ENCODE assay signal across 8 cellular contexts in genomic region chr13:51803422-51804294, GRCh38. TPM values are rescaled to one million over a fixed set of nuclear protein-coding genes. Genes with fewer than 3 reads are reported as not detected.
A peak's percentile ranks its signal among the peaks of the same experiment; 100 is the strongest.
DNase-seq lines count a peak whose midpoint lies in the region; ATAC-seq lines count a peak whose summit lies in the region.

Gene DHRS12 (minus strand): TSS chr13:51804163. CDS start chr13:51799659, 4,504 bp downstream.

- DNase-seq in DMS 273 treated with DMSO at 0.1 percent for 48 hours (lab: John Stamatoyannopoulos, UW) (peak; percentile 23), HT1080 (ENCODE audit: low read depth) (peak; percentile 73), OCI-M2 (lab: John Stamatoyannopoulos, UW; ENCODE audit: unreplicated experiment) (peak; percentile 31)
- peak; percentile 89 for DNase-seq in activated T-cell treated with anti-CD3 and anti-CD28 coated beads, Interleukin-2, amount 50 U/mL, for 24 hours
- peak; percentile 67 for DNase-seq in stimulated activated CD8-positive, alpha-beta memory T cell treated with anti-CD3 and anti-CD28 coated beads, Interleukin-7, amount 100 ng/mL, for 24 hours (ENCODE audit: low read depth)

- 0% methylated on average over 74 to 91 of the region's 91 CpGs for WGBS in esophagus, 2 donors

- peak within 1 kb of the TSS; percentile 100 for H3K27ac Mint-ChIP-seq in activated T-cell treated with anti-CD3 and anti-CD28 coated beads, Interleukin-2, amount 50 U/mL, for 24 hours

- peak; percentile 83 for ATAC-seq in GM21360 (IDR thresholded peaks at IDR 0.05; ENCODE audit: unreplicated experiment)

- no peaks in the 10 kb centered on the region for H3K27me3 Mint-ChIP-seq in activated T-cell treated with anti-CD3 and anti-CD28 coated beads, Interleukin-2, amount 50 U/mL, for 24 hours

- peak within 1 kb of the TSS; percentile 85 for H3K4me3 Mint-ChIP-seq in activated T-cell treated with anti-CD3 and anti-CD28 coated beads, Interleukin-2, amount 50 U/mL, for 24 hours

- H3K27ac ChIP-seq in esophagus (ENCODE audit: low read depth in 2 of 2, low read length in 1 of 2) (peak within 1 kb of the TSS; percentile 99), muscle layer of colon (ENCODE audit: low read depth, low read length) (peak within 1 kb of the TSS; percentile 84)

- H3K4me3 ChIP-seq in esophagus (ENCODE audit: low read depth in 1 of 2, low read length in 2 of 2) (peak within 1 kb of the TSS; percentile 72 to 88), muscle layer of colon (ENCODE audit: low read depth in 1 of 2, low read length in 2 of 2) (peak within 1 kb of the TSS; percentile 76 to 84)

- H3K36me3 Mint-ChIP-seq in activated T-cell treated with anti-CD3 and anti-CD28 coated beads, Interleukin-2, amount 50 U/mL, for 24 hours (ENCODE audit: low read depth): peaks cover 13% of the 10 kb centered on the region

- H3K9ac ChIP-seq in muscle layer of colon (ENCODE audit: low read length): peak within 1 kb of the TSS; percentile 80

- peaks cover 64% of the 10 kb centered on the region for H3K4me1 Mint-ChIP-seq in activated T-cell treated with anti-CD3 and anti-CD28 coated beads, Interleukin-2, amount 50 U/mL, for 24 hours (ENCODE audit: low read depth)

- H3K9me3 ChIP-seq in esophagus (ENCODE audit: control insufficient read depth in 2 of 2, insufficient read depth in 1 of 2, low read depth in 1 of 2, low read length in 1 of 2) (no peaks in the 10 kb centered on the region), muscle layer of colon (ENCODE audit: low read length) (no peaks in the 10 kb centered on the region)

- H3K36me3 ChIP-seq in esophagus (ENCODE audit: control insufficient read depth in 2 of 2, insufficient read depth in 2 of 2, low read length in 1 of 2) (no peaks in the 10 kb centered on the region), muscle layer of colon (ENCODE audit: insufficient read depth, low read length) (no peaks in the 10 kb centered on the region)

- H3K9me3 Mint-ChIP-seq in activated T-cell treated with anti-CD3 and anti-CD28 coated beads, Interleukin-2, amount 50 U/mL, for 24 hours: no peaks in the 10 kb centered on the region

- H3K27me3 ChIP-seq in esophagus (ENCODE audit: control insufficient read depth in 1 of 2, insufficient read depth in 2 of 2, low read length in 2 of 2): no peaks in the 10 kb centered on the region
- no peaks in the 10 kb centered on the region for H3K27me3 ChIP-seq in muscle layer of colon (ENCODE audit: control insufficient read depth in 1 of 2, insufficient read depth in 2 of 2, low read length in 2 of 2)

- peaks cover 2 to 12% of the 10 kb centered on the region in 2 donors for H3K4me1 ChIP-seq in esophagus (ENCODE audit: control insufficient read depth in 2 of 2, insufficient read depth in 2 of 2, low read length in 1 of 2)
- peaks cover 39% of the 10 kb centered on the region for H3K4me1 ChIP-seq in muscle layer of colon (ENCODE audit: insufficient read depth, low read length)

RNA-seq across cellular contexts. Expression of gene DHRS12, which starts in this region (rescaled TPM):
- total RNA-seq in HT1080 (2014; rRNA removed; shearing (Covaris generic)): 0.94 and 5.9 TPM in 2 replicates
- polyA plus RNA-seq in HT1080 (2015; cell fraction: cytosol; rRNA removed): 2.3 and 2.4 TPM in 2 replicates
- polyA plus RNA-seq in HT1080 (2015; cell fraction: nucleus; rRNA removed): 2.2 and 6.2 TPM in 2 replicates
- 10 to 100 TPM in 1 of 2 donors, 1 to 10 TPM in 1; 9.5 to 11.7 TPM for polyA plus RNA-seq in esophagus

Comparison
In these comparisons a context has a peak if more than half of its experiments do, and no peak if none do; other contexts are left out.
1. Peak in every context shown above with its lines: DNase-seq, ATAC-seq, H3K4me3 ChIP-seq and H3K27ac ChIP-seq.
2. DNase-seq: peak in every context shown above with its lines; median percentile 89 in activated T-cell treated with anti-CD3 and anti-CD28 coated beads, Interleukin-2, amount 50 U/mL, for 24 hours; 73 in HT1080; 67 in stimulated activated CD8-positive, alpha-beta memory T cell treated with anti-CD3 and anti-CD28 coated beads, Interleukin-7, amount 100 ng/mL, for 24 hours; 31 in OCI-M2; 23 in DMS 273 treated with DMSO at 0.1 percent for 48 hours.